29 cellular contexts compared by ENCODE assay signal in genomic region chr4:45471335-45471734, GRCh38.
"Had no signal": no experiment of that assay in that cellular context is flagged by ENCODE, and none has a peak within 500 bp of the region (broad histone marks: within the 10 kb centered on the region; RNA-seq: fewer than 3 reads in every experiment).

No MANE protein-coding gene starts in this region.

- H3K4me1 Mint-ChIP-seq: naive thymus-derived CD4-positive, alpha-beta T cell; natural killer cell; neural progenitor cell; stimulated activated memory B cell treated with anti-CD40 and anti-IgM and Interleukin-4, amounts not matched to agents 10 μg/mL and 1 μg/mL and 100 μg/mL, for 72 hours; stimulated activated naive CD8-positive, alpha-beta T cell treated with anti-CD3 and anti-CD28 coated beads, Interleukin-15, amount 100 ng/mL, for 72 hours had no signal

- H3K4me3 ChIP-seq: neural progenitor cell, ovary, psoas muscle, right lobe of liver, sigmoid colon, suprapubic skin, testis, tibial artery, transverse colon, upper lobe of left lung, uterus had no signal

- DNase-seq: naive thymus-derived CD4-positive, alpha-beta T cell; natural killer cell; occipital lobe; ovary; psoas muscle; right lobe of liver; sigmoid colon; small intestine; stimulated activated CD4-positive, alpha-beta T cell treated with anti-CD3 and anti-CD28 coated beads, Interleukin-12 subunit alpha, Interleukin-12 subunit beta, amount 100 ng/mL, for 4 hours; stimulated activated CD4-positive, alpha-beta T cell treated with anti-CD3 and anti-CD28 coated beads, Interleukin-1b, Interleukin-23, amount 100 ng/mL, for 48 hours; stimulated activated CD4-positive, alpha-beta T cell treated with anti-CD3 and anti-CD28 coated beads, Interleukin-4, amount 100 ng/mL, for 1 hour; stimulated activated CD4-positive, alpha-beta T cell treated with anti-CD3 and anti-CD28 coated beads, Interleukin-4, amount 100 ng/mL, for 4 hours; stimulated activated CD8-positive, alpha-beta memory T cell treated with anti-CD3 and anti-CD28 coated beads, Interleukin-4, amount 100 ng/mL, for 48 hours; stimulated activated naive CD4-positive, alpha-beta T cell; stimulated activated naive CD8-positive, alpha-beta T cell treated with anti-CD3 and anti-CD28 coated beads, Interleukin-15, amount 100 ng/mL, for 72 hours; stimulated activated naive CD8-positive, alpha-beta T cell treated with anti-CD3 and anti-CD28 coated beads, Interleukin-15, Interleukin-2, amounts not matched to agents 100 U/mL and 50 U/mL, for 24 hours; substantia nigra; testis; tibial artery; transverse colon; uterus had no signal

- H3K27ac ChIP-seq: neural progenitor cell, ovary, parathyroid adenoma, psoas muscle, right lobe of liver, sigmoid colon, suprapubic skin, testis, tibial artery, transverse colon, upper lobe of left lung, uterus had no signal

- H2AFZ ChIP-seq: neural progenitor cell, parathyroid adenoma had no signal

- H3K27ac Mint-ChIP-seq: naive thymus-derived CD4-positive, alpha-beta T cell; natural killer cell; nephron; neural progenitor cell; progenitor cell of endocrine pancreas; stimulated activated memory B cell treated with anti-CD40 and anti-IgM and Interleukin-4, amounts not matched to agents 10 μg/mL and 1 μg/mL and 100 μg/mL, for 72 hours; stimulated activated naive CD8-positive, alpha-beta T cell treated with anti-CD3 and anti-CD28 coated beads, Interleukin-15, amount 100 ng/mL, for 72 hours had no signal

- H3K36me3 Mint-ChIP-seq: natural killer cell; neural progenitor cell; stimulated activated memory B cell treated with anti-CD40 and anti-IgM and Interleukin-4, amounts not matched to agents 10 μg/mL and 1 μg/mL and 100 μg/mL, for 72 hours had no signal

- H3K4me3 Mint-ChIP-seq: naive thymus-derived CD4-positive, alpha-beta T cell; natural killer cell; nephron; neural progenitor cell; stimulated activated memory B cell treated with anti-CD40 and anti-IgM and Interleukin-4, amounts not matched to agents 10 μg/mL and 1 μg/mL and 100 μg/mL, for 72 hours; stimulated activated naive CD8-positive, alpha-beta T cell treated with anti-CD3 and anti-CD28 coated beads, Interleukin-15, amount 100 ng/mL, for 72 hours had no signal

- H3K4me2 ChIP-seq: neural progenitor cell had no signal

- H3K9me3 Mint-ChIP-seq: stimulated activated memory B cell treated with anti-CD40 and anti-IgM and Interleukin-4, amounts not matched to agents 10 μg/mL and 1 μg/mL and 100 μg/mL, for 72 hours had no signal

- H3K27me3 ChIP-seq: neural progenitor cell, ovary, right lobe of liver, sigmoid colon, suprapubic skin, testis, tibial artery, transverse colon, upper lobe of left lung, uterus had no signal

- H3K9me3 ChIP-seq: ovary, psoas muscle, right lobe of liver, suprapubic skin, testis, tibial artery, transverse colon, uterus had no signal

- ATAC-seq: naive thymus-derived CD4-positive, alpha-beta T cell; natural killer cell; psoas muscle; right cardiac atrium; stimulated activated naive CD8-positive, alpha-beta T cell treated with anti-CD3 and anti-CD28 coated beads, Interleukin-15, amount 100 ng/mL, for 72 hours; stimulated activated naive CD8-positive, alpha-beta T cell treated with anti-CD3 and anti-CD28 coated beads, Interleukin-15, Interleukin-2, amounts not matched to agents 100 U/mL and 50 U/mL, for 24 hours had no signal

- H3K79me2 ChIP-seq: parathyroid adenoma had no signal

- H3K27me3 Mint-ChIP-seq: naive thymus-derived CD4-positive, alpha-beta T cell; progenitor cell of endocrine pancreas; stimulated activated memory B cell treated with anti-CD40 and anti-IgM and Interleukin-4, amounts not matched to agents 10 μg/mL and 1 μg/mL and 100 μg/mL, for 72 hours; stimulated activated naive CD8-positive, alpha-beta T cell treated with anti-CD3 and anti-CD28 coated beads, Interleukin-15, amount 100 ng/mL, for 72 hours had no signal

- H3K9ac ChIP-seq: neural progenitor cell, parathyroid adenoma had no signal

- H3K36me3 ChIP-seq: neural progenitor cell, ovary, right lobe of liver, sigmoid colon, suprapubic skin, tibial artery, transverse colon, upper lobe of left lung, uterus had no signal

- FAIRE-seq: small intestine had no signal

- H3K4me1 ChIP-seq: neural progenitor cell, parathyroid adenoma, psoas muscle, right lobe of liver, sigmoid colon, suprapubic skin, testis, tibial artery, transverse colon, upper lobe of left lung, uterus had no signal
